ENCODE assay signal across 35 cellular contexts in genomic region chr20:45269754-45270270, GRCh38. TPM values are rescaled to one million over a fixed set of nuclear protein-coding genes. Genes with fewer than 3 reads are reported as not detected.
"Had no signal": no experiment of that assay in that cellular context is flagged by ENCODE, and none has a peak within 500 bp of the region (broad histone marks: within the 10 kb centered on the region; RNA-seq: fewer than 3 reads in every experiment).

No MANE protein-coding gene starts in this region.

- H3K9me3 Mint-ChIP-seq: activated CD4-positive, alpha-beta memory T cell treated with anti-CD3 and anti-CD28 coated beads, Interleukin-2, amount 10 ng/mL, durations not matched to agents 7 days and 5 days; activated CD4-positive, alpha-beta T cell treated with anti-CD3 and anti-CD28 coated beads, Interleukin-2, amount 10 ng/mL, durations not matched to agents 7 days and 5 days; activated naive CD4-positive, alpha-beta T cell treated with anti-CD3 and anti-CD28 coated beads, Interleukin-2, amount 10 ng/mL, durations not matched to agents 7 days and 5 days; activated T-cell treated with anti-CD3 and anti-CD28 coated beads, Interleukin-2, amount 50 U/mL, for 24 hours; activated T-cell treated with anti-CD3 and anti-CD28 coated beads, Interleukin-2, amount 50 U/mL, for 72 hours; WTC11 had no signal

- DNase-seq: activated CD4-positive, alpha-beta memory T cell treated with anti-CD3 and anti-CD28 coated beads, Interleukin-2, amount 10 ng/mL, durations not matched to agents 7 days and 5 days; activated CD4-positive, alpha-beta T cell treated with anti-CD3 and anti-CD28 coated beads for 1 hour; activated CD4-positive, alpha-beta T cell treated with anti-CD3 and anti-CD28 coated beads for 4 hours; activated CD4-positive, alpha-beta T cell treated with anti-CD3 and anti-CD28 coated beads, Interleukin-2, amount 10 ng/mL, durations not matched to agents 7 days and 5 days; activated CD4-positive, alpha-beta T cell treated with anti-CD3 and anti-CD28 coated beads, Interleukin-2, amount 50 U/mL, for 4 hours; activated CD8-positive, alpha-beta memory T cell treated with anti-CD3 and anti-CD28 coated beads, Interleukin-2, amount 50 U/mL, for 48 hours; activated gamma-delta T cell; activated naive CD4-positive, alpha-beta T cell; activated naive CD4-positive, alpha-beta T cell treated with anti-CD3 and anti-CD28 coated beads, Interleukin-2, amount 10 ng/mL, durations not matched to agents 7 days and 5 days; activated T-cell treated with anti-CD3 and anti-CD28 coated beads for 4 hours; activated T-cell treated with anti-CD3 and anti-CD28 coated beads, Interleukin-2, amount 50 U/mL, for 24 hours; activated T-cell treated with anti-CD3 and anti-CD28 coated beads, Interleukin-2, amount 50 U/mL, for 72 hours; amniotic stem cell; anterior cingulate cortex; brain microvascular endothelial cell; caudate nucleus; cortex of kidney; dermis blood vessel endothelial cell; effector CD8-positive, alpha-beta T cell; foreskin keratinocyte; gastrocnemius medialis; glutamatergic neuron; heart left ventricle; T-helper 1 cell; T-helper 17 cell had no signal

- FAIRE-seq: astrocyte, colon, endometrium, endothelial cell of umbilical vein had no signal

- H3K4me3 Mint-ChIP-seq: activated CD4-positive, alpha-beta memory T cell treated with anti-CD3 and anti-CD28 coated beads, Interleukin-2, amount 10 ng/mL, durations not matched to agents 7 days and 5 days; activated CD4-positive, alpha-beta T cell treated with anti-CD3 and anti-CD28 coated beads, Interleukin-2, amount 10 ng/mL, durations not matched to agents 7 days and 5 days; activated naive CD4-positive, alpha-beta T cell treated with anti-CD3 and anti-CD28 coated beads, Interleukin-2, amount 10 ng/mL, durations not matched to agents 7 days and 5 days; activated naive CD8-positive, alpha-beta T cell; activated T-cell treated with anti-CD3 and anti-CD28 coated beads, Interleukin-2, amount 50 U/mL, for 24 hours; activated T-cell treated with anti-CD3 and anti-CD28 coated beads, Interleukin-2, amount 50 U/mL, for 72 hours; T-helper 17 cell; WTC11 had no signal

- H3K27ac ChIP-seq: brain microvascular endothelial cell, epithelial cell of prostate, foreskin keratinocyte, gastrocnemius medialis, heart left ventricle had no signal

- ATAC-seq: activated T-cell treated with anti-CD3 and anti-CD28 coated beads, Interleukin-2, amount 50 U/mL, for 72 hours; foreskin keratinocyte; gastrocnemius medialis; heart left ventricle; T-helper 17 cell; WTC11 had no signal

- H3K4me1 ChIP-seq: foreskin keratinocyte, gastrocnemius medialis, heart left ventricle had no signal

- H3K36me3 ChIP-seq: brain microvascular endothelial cell, gastrocnemius medialis, heart left ventricle had no signal

- H3K9me3 ChIP-seq: gastrocnemius medialis, heart left ventricle had no signal

- H3K36me3 Mint-ChIP-seq: activated naive CD4-positive, alpha-beta T cell treated with anti-CD3 and anti-CD28 coated beads, Interleukin-2, amount 10 ng/mL, durations not matched to agents 7 days and 5 days; activated naive CD8-positive, alpha-beta T cell; WTC11 had no signal

- H3K27me3 ChIP-seq: brain microvascular endothelial cell had no signal

- H3K27ac Mint-ChIP-seq: activated CD4-positive, alpha-beta memory T cell treated with anti-CD3 and anti-CD28 coated beads, Interleukin-2, amount 10 ng/mL, durations not matched to agents 7 days and 5 days; activated CD4-positive, alpha-beta T cell treated with anti-CD3 and anti-CD28 coated beads, Interleukin-2, amount 10 ng/mL, durations not matched to agents 7 days and 5 days; activated naive CD4-positive, alpha-beta T cell treated with anti-CD3 and anti-CD28 coated beads, Interleukin-2, amount 10 ng/mL, durations not matched to agents 7 days and 5 days; activated naive CD8-positive, alpha-beta T cell; activated T-cell treated with anti-CD3 and anti-CD28 coated beads, Interleukin-2, amount 50 U/mL, for 24 hours; activated T-cell treated with anti-CD3 and anti-CD28 coated beads, Interleukin-2, amount 50 U/mL, for 72 hours; T-helper 17 cell; WTC11 had no signal

- H3K4me3 ChIP-seq: gastrocnemius medialis, heart left ventricle had no signal

- H3K4me1 Mint-ChIP-seq: activated CD4-positive, alpha-beta memory T cell treated with anti-CD3 and anti-CD28 coated beads, Interleukin-2, amount 10 ng/mL, durations not matched to agents 7 days and 5 days; activated CD4-positive, alpha-beta T cell treated with anti-CD3 and anti-CD28 coated beads, Interleukin-2, amount 10 ng/mL, durations not matched to agents 7 days and 5 days; activated naive CD4-positive, alpha-beta T cell treated with anti-CD3 and anti-CD28 coated beads, Interleukin-2, amount 10 ng/mL, durations not matched to agents 7 days and 5 days; T-helper 17 cell had no signal

RNA-seq across cellular contexts. Expression of gene SLPI, which starts 15.4 kb away (rescaled TPM):
- total RNA-seq: activated T-cell treated with anti-CD3 and anti-CD28 coated beads, Interleukin-2, amount 50 U/mL, for 72 hours; endothelial cell of umbilical vein; T-helper 17 cell had no signal
- polyA plus RNA-seq: endothelial cell of umbilical vein had no signal

RNA-seq across cellular contexts. Expression of gene RBPJL, which starts 36.8 kb away (rescaled TPM):
- total RNA-seq: activated CD4-positive, alpha-beta memory T cell treated with anti-CD3 and anti-CD28 coated beads, Interleukin-2, amount 10 ng/mL, durations not matched to agents 7 days and 5 days; activated CD4-positive, alpha-beta T cell treated with anti-CD3 and anti-CD28 coated beads, Interleukin-2, amount 10 ng/mL, durations not matched to agents 7 days and 5 days; activated T-cell treated with anti-CD3 and anti-CD28 coated beads, Interleukin-2, amount 50 U/mL, for 72 hours; astrocyte; chondrocyte; dermis blood vessel endothelial cell; endothelial cell of umbilical vein; foreskin keratinocyte; gastrocnemius medialis; heart left ventricle; T-helper 17 cell had no signal
- polyA plus RNA-seq: endothelial cell of umbilical vein, foreskin keratinocyte, heart left ventricle had no signal

RNA-seq across cellular contexts. Expression of gene MATN4, which starts 38.3 kb away (rescaled TPM):
- total RNA-seq: endothelial cell of umbilical vein, foreskin keratinocyte, gastrocnemius medialis, heart left ventricle, T-helper 17 cell had no signal
- polyA plus RNA-seq: heart left ventricle had no signal

RNA-seq across cellular contexts. Expression of gene SEMG2, which starts 48.6 kb away (rescaled TPM):
- total RNA-seq: activated CD4-positive, alpha-beta memory T cell treated with anti-CD3 and anti-CD28 coated beads, Interleukin-2, amount 10 ng/mL, durations not matched to agents 7 days and 5 days; activated CD4-positive, alpha-beta T cell treated with anti-CD3 and anti-CD28 coated beads, Interleukin-2, amount 10 ng/mL, durations not matched to agents 7 days and 5 days; activated T-cell treated with anti-CD3 and anti-CD28 coated beads, Interleukin-2, amount 50 U/mL, for 72 hours; astrocyte; chondrocyte; dermis blood vessel endothelial cell; endothelial cell of umbilical vein; foreskin keratinocyte; gastrocnemius medialis; heart left ventricle; T-helper 17 cell; WTC11 had no signal
- polyA plus RNA-seq: adipose tissue, endothelial cell of umbilical vein, esophagus, foreskin keratinocyte, heart left ventricle had no signal
